In genomic region chr5:112160652-112161391, GRCh38 we compare ENCODE assay signal across 8 cellular contexts.
DNase-seq lines count a peak whose midpoint lies in the region; ATAC-seq and TF ChIP-seq lines count a peak whose summit lies in the region.

No MANE protein-coding gene starts in this region.

- POLR2A ChIA-PET in AG04449 (lab: Yijun Ruan, JAX): interaction anchor here (0.6 to 1.8 kb wide), 9 partner anchors 11 to 803 kb away, joined by 3 to 5 read pairs (median 4); no protein-coding TSS in a partner anchor

- DNase-seq in AG04449 (ENCODE audit: low read depth, low spot score) (peak; percentile 40), NCI-H2107 (lab: John Stamatoyannopoulos, UW) (peak; percentile 74), UCSD-AML1 (lab: John Stamatoyannopoulos, UW; ENCODE audit: unreplicated experiment) (peak; percentile 91), brain pericyte (ENCODE audit: low read depth, low spot score) (peak; percentile 80)

- H3K27me3 ChIP-seq in iPS-18a (ENCODE audit: control insufficient read depth, insufficient read depth, low read length) (no peaks in the 10 kb centered on the region), skeletal muscle tissue (ENCODE audit: control insufficient read depth in 3 of 3, insufficient read depth in 3 of 3, low read length in 3 of 3) (no peaks in the 10 kb centered on the region)

- CTCF ChIA-PET in AG04449 (lab: Yijun Ruan, JAX): interaction anchor here (0.6 to 5.8 kb wide), 25 partner anchors 8 to 1632 kb away, joined by 3 to 40 read pairs (median 5); no protein-coding TSS in a partner anchor

- ATAC-seq in GM18858 (IDR thresholded peaks at IDR 0.05; ENCODE audit: unreplicated experiment) (peak; percentile 89), HG03066 (IDR thresholded peaks at IDR 0.05; ENCODE audit: low read depth, unreplicated experiment) (peak; percentile 95)

- H3K4me1 ChIP-seq in iPS-18a (ENCODE audit: control insufficient read depth, low read depth, low read length) (peaks cover 14% of the 10 kb centered on the region), skeletal muscle tissue (ENCODE audit: control insufficient read depth in 3 of 3, insufficient read depth in 3 of 3, low read length in 3 of 3) (peaks cover 10 to 29% (median 17%) of the 10 kb centered on the region in 3 donors)

- peaks cover 42% of the 10 kb centered on the region for H3K36me3 ChIP-seq in iPS-18a (ENCODE audit: control insufficient read depth, low read depth, low read length)
- peaks cover 27 to 33% (median 29%) of the 10 kb centered on the region in 3 donors for H3K36me3 ChIP-seq in skeletal muscle tissue (ENCODE audit: control insufficient read depth in 3 of 3, insufficient read depth in 3 of 3, low read length in 3 of 3)

- H3K9me3 ChIP-seq in iPS-18a (ENCODE audit: control insufficient read depth, low read depth, low read length) (no peaks in the 10 kb centered on the region), skeletal muscle tissue (ENCODE audit: control insufficient read depth in 3 of 3, low read length in 3 of 3) (no peaks in the 10 kb centered on the region)

- peak; percentile 100 for TF ChIP-seq CTCF in AG04449 (IDR thresholded peaks at IDR 0.05; ENCODE audit: insufficient read depth, low read length, missing control alignments)

- H3K9ac ChIP-seq in iPS-18a (ENCODE audit: low read length) (peak overlapping the region; percentile 99), skeletal muscle tissue (ENCODE audit: low read depth in 1 of 3, low read length in 3 of 3) (peak overlapping the region; percentile 89 to 95 (median 89))

- H3K4me3 ChIP-seq in AG04449 (ENCODE audit: low read depth, low read length) (peak overlapping the region; percentile 95), iPS-18a (ENCODE audit: low read length) (peak overlapping the region; percentile 94), skeletal muscle tissue (ENCODE audit: low read length in 3 of 3) (peak overlapping the region; percentile 70 to 97 (median 92))

- peak overlapping the region; percentile 90 for H3K27ac ChIP-seq in iPS-18a (ENCODE audit: low read length)
- H3K27ac ChIP-seq in skeletal muscle tissue (ENCODE audit: low read depth, low read length): peak overlapping the region; percentile 81

Comparison
In these comparisons a context has a peak if more than half of its experiments do, and no peak if none do; other contexts are left out.
1. Peak in every context shown above with its lines: DNase-seq, ATAC-seq, H3K4me3 ChIP-seq and H3K27ac ChIP-seq.
2. DNase-seq: peak in every context shown above with its lines; median percentile 91 in UCSD-AML1; 80 in brain pericyte; 74 in NCI-H2107; 40 in AG04449.